In genomic region chr20:35463455-35464300, GRCh38 we compare ENCODE assay signal across 8 cellular contexts. TPM values are rescaled to one million over a fixed set of nuclear protein-coding genes. Genes with fewer than 3 reads are reported as not detected.
DNase-seq lines count a peak whose midpoint lies in the region; ATAC-seq, FAIRE-seq and TF ChIP-seq lines count a peak whose summit lies in the region.

No MANE protein-coding gene starts in this region.

- peak; percentile 66 for DNase-seq in AG08396 (ENCODE audit: low spot score)
- peak; percentile 40 for DNase-seq in GM19239 (ENCODE audit: insufficient read length, low spot score)
- DNase-seq in NCI-H2171 (lab: John Stamatoyannopoulos, UW): peak; percentile 31
- DNase-seq in cerebellar cortex (ENCODE audit: low spot score): peak; percentile 91
- DNase-seq in left colon: peak in 1 of 2 donors; percentile 59
- DNase-seq in stimulated activated CD4-positive, alpha-beta T cell treated with anti-CD3 and anti-CD28 coated beads, TNF-alpha, amount 100 ng/mL, for 1 hour (ENCODE audit: low read depth in 3 of 3, low spot score in 1 of 3): peak in 2 of 3 donors; percentile 21 to 31

- FAIRE-seq in GM19239 (lab: Jason Lieb, UNC): peak; percentile 66

- peak; percentile 91 for TF ChIP-seq CTCF in VCaP (conservative IDR thresholded peaks at IDR 0.05)

- intact Hi-C loops in left colon (cut with DNase I, micrococcal nuclease): no loop called here

- peak; percentile 88 for ATAC-seq in left colon
- ATAC-seq in GM21737 (IDR thresholded peaks at IDR 0.05; ENCODE audit: unreplicated experiment): no peak

- peak overlapping the region; percentile 20; the same call in 1 of the 2 replicates for H3K27ac ChIP-seq in VCaP

RNA-seq across cellular contexts. Expression of gene CEP250, which starts 8.3 kb away (rescaled TPM):
- 10 to 100 TPM; 22.5 to 23.2 TPM for total RNA-seq in left colon

RNA-seq across cellular contexts. Expression of gene GDF5, which starts 25.6 kb away (rescaled TPM):
- total RNA-seq in left colon: under 1 TPM in 1 of 2 donors, not detected in 1; 0.47 TPM

RNA-seq across cellular contexts. Expression of gene UQCC1, which starts 51.9 kb away (rescaled TPM):
- 10 to 100 TPM; 57.2 to 63.1 TPM for total RNA-seq in left colon
